In the genomic region with DNA sequence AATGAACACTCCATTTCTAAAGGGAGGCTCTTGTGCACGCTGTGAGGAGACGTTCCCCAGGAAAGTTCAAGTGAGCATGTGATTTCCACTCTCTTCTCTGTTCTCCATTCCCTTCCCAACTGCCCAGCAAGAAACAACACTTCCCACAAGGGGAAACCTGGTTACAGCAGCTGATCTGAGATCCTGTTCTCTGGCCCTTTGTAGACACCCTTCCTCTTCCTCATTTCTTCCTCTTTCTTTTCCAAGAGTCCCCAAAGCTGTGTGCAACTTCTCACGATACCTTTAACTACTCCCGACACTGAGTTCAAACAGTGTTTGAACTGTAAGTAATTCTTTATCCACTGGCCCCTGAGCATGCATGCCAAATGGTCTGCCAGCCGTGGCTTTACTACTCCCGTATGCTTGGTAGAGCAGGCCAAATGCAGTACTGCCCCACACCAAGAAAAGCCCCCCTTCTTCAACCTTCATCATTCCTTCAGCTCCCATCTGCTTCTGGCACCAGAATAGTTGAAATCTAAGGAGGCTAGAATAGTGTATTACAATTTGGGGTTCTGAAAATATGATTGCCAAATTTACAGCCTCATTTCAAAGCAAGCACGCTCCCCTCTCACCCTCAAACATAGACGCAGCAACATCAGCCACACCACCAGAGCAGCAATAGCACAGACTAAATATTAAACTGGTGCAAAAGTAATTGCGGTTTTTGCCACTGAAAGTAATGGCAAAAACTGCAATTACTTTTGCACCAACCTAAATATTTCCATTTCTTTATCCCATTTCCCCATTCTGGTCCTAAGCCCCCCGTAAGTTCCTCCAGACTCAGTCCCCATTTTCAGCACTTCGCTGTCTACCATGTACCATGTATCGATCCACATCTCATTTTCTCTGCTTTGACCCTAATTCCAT, we compare ENCODE assay signal across 19 cellular contexts. TPM values are rescaled to one million over a fixed set of nuclear protein-coding genes. Genes with fewer than 3 reads are reported as not detected.
A peak's percentile ranks its signal among the peaks of the same experiment; 100 is the strongest.
DNase-seq lines count a peak whose midpoint lies in the region; ATAC-seq and TF ChIP-seq lines count a peak whose summit lies in the region.
"Had no signal": no experiment of that assay in that cellular context is flagged by ENCODE, and none has a peak within 500 bp of the region (broad histone marks: within the 10 kb centered on the region; RNA-seq: fewer than 3 reads in every experiment).

No MANE protein-coding gene starts in this region.

- H3K36me3 ChIP-seq in BLaER1 treated with 17β-estradiol and CSF1 and Interleukin-3, amounts not matched to agents 10 nM and 100 nM = peaks cover 0 to 45% (median 29%) of the 10 kb centered on the region in 11 experiments; a peak in 17 of 22 replicates
- no peaks in the 10 kb centered on the region for H3K36me3 ChIP-seq in left ventricle myocardium inferior
- H3K36me3 ChIP-seq: pancreas had no signal

- H3K4me2 ChIP-seq in BLaER1 treated with 17β-estradiol and CSF1 and Interleukin-3, amounts not matched to agents 10 nM and 100 nM = peak overlapping the region in 9 of 11 experiments; percentile 20 to 97 (median 80); a peak in 19 of 22 replicates

- peak overlapping the region; percentile 65 for H3K27ac Mint-ChIP-seq in progenitor cell of endocrine pancreas
- H3K27ac Mint-ChIP-seq: activated CD4-positive, alpha-beta T cell treated with anti-CD3 and anti-CD28 coated beads, Interleukin-2, amount 10 ng/mL, durations not matched to agents 24 days and 14 days had no signal

- intact Hi-C loops in left ventricle myocardium inferior (cut with micrococcal nuclease) = no loop called here

- peaks cover 32 to 89% (median 70%) of the 10 kb centered on the region in 10 experiments for H3K4me1 ChIP-seq in BLaER1 treated with 17β-estradiol and CSF1 and Interleukin-3, amounts not matched to agents 10 nM and 100 nM
- peaks cover 17% of the 10 kb centered on the region for H3K4me1 ChIP-seq in left ventricle myocardium inferior
- no peaks in the 10 kb centered on the region for H3K4me1 ChIP-seq in foreskin keratinocyte

- H3K4me3 ChIP-seq in BLaER1 treated with 17β-estradiol and CSF1 and Interleukin-3, amounts not matched to agents 10 nM and 100 nM = no peak overlapping the region
- no peak overlapping the region for H3K4me3 ChIP-seq in left ventricle myocardium inferior
- H3K4me3 ChIP-seq: mucosa of descending colon, pancreas had no signal

- no peaks in the 10 kb centered on the region for H4K20me1 ChIP-seq in BLaER1 treated with 17β-estradiol and CSF1 and Interleukin-3, amounts not matched to agents 10 nM and 100 nM

- H3K9me3 Mint-ChIP-seq in progenitor cell of endocrine pancreas (ENCODE audit: low read depth) = no peaks in the 10 kb centered on the region
- H3K9me3 Mint-ChIP-seq: activated CD4-positive, alpha-beta T cell treated with anti-CD3 and anti-CD28 coated beads, Interleukin-2, amount 10 ng/mL, durations not matched to agents 24 days and 14 days; immature natural killer cell had no signal

- ATAC-seq in GM18520 (IDR thresholded peaks at IDR 0.05; ENCODE audit: unreplicated experiment) = no peak
- no peak for ATAC-seq in HG02623 (IDR thresholded peaks at IDR 0.05; ENCODE audit: unreplicated experiment)
- no peak for ATAC-seq in foreskin keratinocyte
- ATAC-seq: mucosa of descending colon; stimulated activated naive CD8-positive, alpha-beta T cell treated with anti-CD3 and anti-CD28 coated beads, Interleukin-15, Interleukin-2, amounts not matched to agents 100 U/mL and 50 U/mL, for 24 hours had no signal

- H3K9me3 ChIP-seq in BLaER1 treated with 17β-estradiol and CSF1 and Interleukin-3, amounts not matched to agents 10 nM and 100 nM (replicated peaks in 1 of 11) = no peaks in the 10 kb centered on the region
- H3K9me3 ChIP-seq in left ventricle myocardium inferior (replicated peaks) = no peaks in the 10 kb centered on the region
- H3K9me3 ChIP-seq: mucosa of descending colon, pancreas had no signal

- peaks cover 1% of the 10 kb centered on the region for H3K4me1 Mint-ChIP-seq in progenitor cell of endocrine pancreas (ENCODE audit: low read depth)

- no peak overlapping the region for H3K4me3 Mint-ChIP-seq in progenitor cell of endocrine pancreas (ENCODE audit: low read depth)
- H3K4me3 Mint-ChIP-seq: activated CD4-positive, alpha-beta T cell treated with anti-CD3 and anti-CD28 coated beads, Interleukin-2, amount 10 ng/mL, durations not matched to agents 24 days and 14 days; immature natural killer cell had no signal

- no peaks in the 10 kb centered on the region for H3K27me3 ChIP-seq in BLaER1 treated with 17β-estradiol and CSF1 and Interleukin-3, amounts not matched to agents 10 nM and 100 nM
- H3K27me3 ChIP-seq in left ventricle myocardium inferior (ENCODE audit: low read depth) (peaks cover 10% of the 10 kb centered on the region), foreskin keratinocyte (peaks cover 59% of the 10 kb centered on the region)
- H3K27me3 ChIP-seq: pancreas had no signal

- H3K9ac ChIP-seq in BLaER1 treated with 17β-estradiol and CSF1 and Interleukin-3, amounts not matched to agents 10 nM and 100 nM = peak overlapping the region in 1 of 11 experiments; percentile 17; a peak in 1 of 22 replicates

- H3K27me3 Mint-ChIP-seq in progenitor cell of endocrine pancreas = peaks cover 63% of the 10 kb centered on the region

- DNase-seq in MV-4-11 (lab: John Stamatoyannopoulos, UW) (peak; percentile 47), left ventricle myocardium inferior (no peak), progenitor cell of endocrine pancreas (ENCODE audit: low spot score, unreplicated experiment) (no peak), GM19238 (ENCODE audit: insufficient read length, low spot score) (no peak), foreskin keratinocyte (no peak)
- DNase-seq: ACHN; activated naive CD4-positive, alpha-beta T cell treated with Interleukin-2 at 50 U/mL for 16 hours; COR-L47; immature natural killer cell; mucosa of descending colon; NCI-H1694 treated with DMSO at 0.1 percent for 48 hours; NCI-H446; NK-92 treated with Interleukin-12 subunit alpha and Interleukin-12 subunit beta, amount 100 ng/mL, for 24 hours; stimulated activated naive CD8-positive, alpha-beta T cell treated with anti-CD3 and anti-CD28 coated beads, Interleukin-15, Interleukin-2, amounts not matched to agents 100 U/mL and 50 U/mL, for 24 hours had no signal

- H3K27ac ChIP-seq in BLaER1 treated with 17β-estradiol and CSF1 and Interleukin-3, amounts not matched to agents 10 nM and 100 nM = peak overlapping the region in 9 of 11 experiments; percentile 4 to 68 (median 37); a peak in 12 of 22 replicates
- H3K27ac ChIP-seq in left ventricle myocardium inferior (replicated peaks) (peak overlapping the region; percentile 26), foreskin keratinocyte (no peak overlapping the region)

- no peaks in the 10 kb centered on the region for H3K36me3 Mint-ChIP-seq in progenitor cell of endocrine pancreas (ENCODE audit: insufficient read depth)

- no peak for TF ChIP-seq CTCF in left ventricle myocardium inferior (IDR thresholded peaks at IDR 0.05; ENCODE audit: borderline replicate concordance)
- no peak for TF ChIP-seq CTCF in progenitor cell of endocrine pancreas (IDR thresholded peaks at IDR 0.05; ENCODE audit: unreplicated experiment)
- no peak for TF ChIP-seq CTCF in foreskin keratinocyte (conservative IDR thresholded peaks at IDR 0.05)

RNA-seq across cellular contexts. Expression of gene HLA-DMB, which starts 4.3 kb away (rescaled TPM):
- total RNA-seq in left ventricle myocardium inferior (9.1 TPM), progenitor cell of endocrine pancreas (1.1 and 1.8 TPM in 2 replicates), foreskin keratinocyte (0.92 TPM in 1 of 2 replicates, not detected in the other)
- polyA plus RNA-seq in foreskin keratinocyte = 0.90 TPM in 1 of 2 replicates, not detected in the other

RNA-seq across cellular contexts. Expression of gene HLA-DMA, which starts 16.4 kb away (rescaled TPM):
- total RNA-seq in left ventricle myocardium inferior (15.8 TPM), progenitor cell of endocrine pancreas (3.3 and 3.4 TPM in 2 replicates), foreskin keratinocyte (1.3 and 4.4 TPM in 2 replicates)
- 1.8 and 7.7 TPM in 2 replicates for polyA plus RNA-seq in foreskin keratinocyte

RNA-seq across cellular contexts. Expression of gene BRD2, which starts 31.9 kb away (rescaled TPM):
- total RNA-seq in left ventricle myocardium inferior (63.4 TPM), progenitor cell of endocrine pancreas (229 and 238 TPM in 2 replicates), foreskin keratinocyte (134 and 136 TPM in 2 replicates)
- polyA plus RNA-seq in foreskin keratinocyte = 77.9 and 79.2 TPM in 2 replicates
